In the genomic region with DNA sequence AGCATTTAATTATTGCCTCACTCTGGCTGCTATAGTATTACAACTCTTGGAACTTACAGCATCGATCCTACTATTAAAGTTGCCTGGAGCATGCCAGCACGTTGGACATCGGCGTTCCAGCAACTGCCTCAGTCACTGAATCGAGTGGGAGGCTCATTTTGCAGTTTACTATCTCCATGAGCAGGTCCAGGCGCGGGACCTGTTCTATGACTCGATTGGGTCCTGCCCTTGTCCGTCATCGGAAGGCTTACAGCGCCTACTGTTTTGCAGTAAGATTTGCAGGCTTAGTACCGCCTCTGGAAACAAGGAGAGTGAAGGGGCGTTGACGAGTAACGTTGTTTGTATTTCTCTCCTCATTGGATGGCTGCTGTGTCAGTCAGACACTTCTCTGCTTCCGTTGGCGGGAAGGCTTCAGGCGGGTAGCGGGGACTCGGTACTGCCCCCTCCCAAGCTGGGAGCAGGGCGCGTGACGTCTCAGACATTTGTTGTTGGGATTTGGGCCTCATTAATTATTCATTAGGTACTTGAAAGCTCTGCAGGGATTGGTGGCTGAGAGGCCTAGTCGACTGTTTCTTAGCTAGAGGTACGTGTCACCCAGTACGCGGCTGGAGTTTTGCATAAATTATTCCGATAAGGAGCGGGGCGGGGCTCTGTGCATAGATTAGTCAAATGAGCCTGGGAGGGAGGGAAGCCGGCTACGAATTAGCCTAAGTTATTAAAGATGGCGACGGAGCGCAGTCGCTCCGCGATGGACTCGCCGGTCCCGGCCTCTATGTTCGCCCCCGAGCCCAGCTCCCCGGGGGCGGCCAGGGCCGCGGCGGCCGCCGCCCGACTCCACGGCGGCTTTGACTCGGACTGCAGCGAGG, we compare ENCODE assay signal across 1 cellular context.
TF ChIP-seq lines count a peak whose summit lies in the region.

Gene GTPBP1, plus strand, starts transcription at position 710 of the 866 bp plus-strand sequence. Its CDS starts 12 bp downstream, at position 722.

TF ChIP-seq in K562, 482 proteins besides CTCF, POLR2A, EP300 and RAD21 (continued from another document and continues in another):
- TF ChIP-seq ATF7 (IDR thresholded peaks at IDR 0.05) (peak; percentile 87), TEAD1 (CRISPR knock-in tag; IDR thresholded peaks at IDR 0.05) (no peak), ZNF431 (CRISPR knock-in tag; IDR thresholded peaks at IDR 0.05) (no peak), CTBP1 (IDR thresholded peaks at IDR 0.05; ENCODE audit: borderline replicate concordance) (no peak; the same call in 1 of the 2 replicates), ZNF224 (CRISPR knock-in tag; IDR thresholded peaks at IDR 0.05) (no peak), MTF1 (CRISPR knock-in tag; IDR thresholded peaks at IDR 0.05; ENCODE audit: borderline replicate concordance) (no peak), GATA2 (CRISPR knock-in tag; IDR thresholded peaks at IDR 0.05) (0 out of 2 replicates have a peak, but pooled peaks have one; percentile 43), ZBTB34 (CRISPR knock-in tag; IDR thresholded peaks at IDR 0.05) (no peak), MAFF (IDR thresholded peaks at IDR 0.05; ENCODE audit: low read length) (peak; percentile 33), ZNF507 (tag; conservative IDR thresholded peaks at IDR 0.05) (no peak), KLF16 (IDR thresholded peaks at IDR 0.05) (no peak), FIP1L1 (IDR thresholded peaks at IDR 0.05; ENCODE audit: low read depth, low read length, poor library complexity, severe bottlenecking) (no peak), MEIS2 (IDR thresholded peaks at IDR 0.05; ENCODE audit: partially characterized antibody) (peak; percentile 75), ZFX (CRISPR knock-in tag; IDR thresholded peaks at IDR 0.05) (peak; percentile 79; the same call in 1 of the 2 replicates), CBFB (CRISPR knock-in tag; IDR thresholded peaks at IDR 0.05) (no peak), CEBPZ (IDR thresholded peaks at IDR 0.05; ENCODE audit: borderline replicate concordance, low read depth, low read length) (peak; percentile 67), ZNF143 (CRISPR knock-in tag; IDR thresholded peaks at IDR 0.05) (no peak), ETV6 (IDR thresholded peaks at IDR 0.05; ENCODE audit: borderline replicate concordance in 1 of 2, low read depth in 2 of 2, low read length in 1 of 2) (no peak), ETV6 (CRISPR knock-in tag; IDR thresholded peaks at IDR 0.05; ENCODE audit: borderline replicate concordance) (no peak), PCBP2 (IDR thresholded peaks at IDR 0.05; ENCODE audit: low read depth, low read length, poor library complexity, severe bottlenecking) (no peak), EGR1 (conservative IDR thresholded peaks at IDR 0.05) (peak; percentile 77), RBM22 (IDR thresholded peaks at IDR 0.05; ENCODE audit: low read depth, low read length, poor library complexity, severe bottlenecking) (no peak), FOS (IDR thresholded peaks at IDR 0.05; ENCODE audit: extremely low read depth, insufficient read length) (peak; percentile 93), ZBTB1 (CRISPR knock-in tag; IDR thresholded peaks at IDR 0.05; ENCODE audit: borderline replicate concordance, low read depth) (no peak), ZNF583 (CRISPR knock-in tag; IDR thresholded peaks at IDR 0.05) (no peak), CSDE1 (IDR thresholded peaks at IDR 0.05) (no peak), RB1 (IDR thresholded peaks at IDR 0.05; ENCODE audit: low read depth) (peak; percentile 69; the same call in 1 of the 2 replicates), KHSRP (IDR thresholded peaks at IDR 0.05) (no peak), PML (IDR thresholded peaks at IDR 0.05; ENCODE audit: low read length) (peak; percentile 41; the same call in 1 of the 2 replicates), MBD2 (IDR thresholded peaks at IDR 0.05; ENCODE audit: borderline replicate concordance, low read depth) (peak; percentile 83), CBX2 (IDR thresholded peaks at IDR 0.05; ENCODE audit: insufficient read depth, low read length, poor library complexity, severe bottlenecking) (no peak), ZNF263 (CRISPR knock-in tag; IDR thresholded peaks at IDR 0.05; ENCODE audit: borderline replicate concordance) (no peak), HCFC1 (IDR thresholded peaks at IDR 0.05; ENCODE audit: low read depth, low read length) (no peak), XRCC5 (IDR thresholded peaks at IDR 0.05; ENCODE audit: low read depth, low read length) (no peak), SMAD4 (CRISPR knock-in tag; conservative IDR thresholded peaks at IDR 0.05) (0 out of 2 replicates have a peak, but pooled peaks have one; percentile 15), ZNF644 (tag; IDR thresholded peaks at IDR 0.05; ENCODE audit: low read depth) (no peak), FUS (optimal IDR thresholded peaks at IDR 0.05; ENCODE audit: low read depth, low read length) (no peak), POLR2AphosphoS5 (IDR thresholded peaks at IDR 0.05; ENCODE audit: control insufficient read depth, insufficient read depth, low read depth, low read length) (peak; percentile 80), ZNF830 (CRISPR knock-in tag; IDR thresholded peaks at IDR 0.05) (no peak), HDAC3 (IDR thresholded peaks at IDR 0.05; ENCODE audit: borderline replicate concordance, partially characterized antibody) (no peak), BCOR (IDR thresholded peaks at IDR 0.05) (no peak), NONO (IDR thresholded peaks at IDR 0.05; ENCODE audit: low read depth in 2 of 2, low read length in 1 of 2) (peak in 1 of 2 experiments; percentile 47; a peak in 1 of 4 replicates), ZBTB43 (CRISPR knock-in tag; IDR thresholded peaks at IDR 0.05) (no peak), SUPT5H (IDR thresholded peaks at IDR 0.05) (peak; percentile 78), CEBPB (tag; IDR thresholded peaks at IDR 0.05) (0 out of 2 replicates have a peak, but pooled peaks have one; percentile 10), FOXK2 (conservative IDR thresholded peaks at IDR 0.05 in 1 of 2, IDR thresholded peaks at IDR 0.05 in 1 of 2; ENCODE audit: low read depth in 2 of 2) (peak; percentile 96 to 97), ZNF184 (CRISPR knock-in tag; IDR thresholded peaks at IDR 0.05) (no peak), NFRKB (IDR thresholded peaks at IDR 0.05; ENCODE audit: low read depth) (peak; percentile 74), CHD4 (IDR thresholded peaks at IDR 0.05; ENCODE audit: insufficient read depth, insufficient replicate concordance, low read depth, low read length, poor library complexity, severe bottlenecking) (no peak), RUNX1 (IDR thresholded peaks at IDR 0.05; ENCODE audit: low read depth) (no peak)
- TF ChIP-seq, protein P1, sequence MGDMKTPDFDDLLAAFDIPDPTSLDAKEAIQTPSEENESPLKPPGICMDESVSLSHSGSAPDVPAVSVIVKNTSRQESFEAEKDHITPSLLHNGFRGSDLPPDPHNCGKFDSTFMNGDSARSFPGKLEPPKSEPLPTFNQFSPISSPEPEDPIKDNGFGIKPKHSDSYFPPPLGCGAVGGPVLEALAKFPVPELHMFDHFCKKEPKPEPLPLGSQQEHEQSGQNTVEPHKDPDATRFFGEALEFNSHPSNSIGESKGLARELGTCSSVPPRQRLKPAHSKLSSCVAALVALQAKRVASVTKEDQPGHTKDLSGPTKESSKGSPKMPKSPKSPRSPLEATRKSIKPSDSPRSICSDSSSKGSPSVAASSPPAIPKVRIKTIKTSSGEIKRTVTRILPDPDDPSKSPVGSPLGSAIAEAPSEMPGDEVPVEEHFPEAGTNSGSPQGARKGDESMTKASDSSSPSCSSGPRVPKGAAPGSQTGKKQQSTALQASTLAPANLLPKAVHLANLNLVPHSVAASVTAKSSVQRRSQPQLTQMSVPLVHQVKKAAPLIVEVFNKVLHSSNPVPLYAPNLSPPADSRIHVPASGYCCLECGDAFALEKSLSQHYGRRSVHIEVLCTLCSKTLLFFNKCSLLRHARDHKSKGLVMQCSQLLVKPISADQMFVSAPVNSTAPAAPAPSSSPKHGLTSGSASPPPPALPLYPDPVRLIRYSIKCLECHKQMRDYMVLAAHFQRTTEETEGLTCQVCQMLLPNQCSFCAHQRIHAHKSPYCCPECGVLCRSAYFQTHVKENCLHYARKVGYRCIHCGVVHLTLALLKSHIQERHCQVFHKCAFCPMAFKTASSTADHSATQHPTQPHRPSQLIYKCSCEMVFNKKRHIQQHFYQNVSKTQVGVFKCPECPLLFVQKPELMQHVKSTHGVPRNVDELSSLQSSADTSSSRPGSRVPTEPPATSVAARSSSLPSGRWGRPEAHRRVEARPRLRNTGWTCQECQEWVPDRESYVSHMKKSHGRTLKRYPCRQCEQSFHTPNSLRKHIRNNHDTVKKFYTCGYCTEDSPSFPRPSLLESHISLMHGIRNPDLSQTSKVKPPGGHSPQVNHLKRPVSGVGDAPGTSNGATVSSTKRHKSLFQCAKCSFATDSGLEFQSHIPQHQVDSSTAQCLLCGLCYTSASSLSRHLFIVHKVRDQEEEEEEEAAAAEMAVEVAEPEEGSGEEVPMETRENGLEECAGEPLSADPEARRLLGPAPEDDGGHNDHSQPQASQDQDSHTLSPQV (IDR thresholded peaks at IDR 0.05): no peak; the same call in 1 of the 2 replicates
- TF ChIP-seq, protein P2, sequence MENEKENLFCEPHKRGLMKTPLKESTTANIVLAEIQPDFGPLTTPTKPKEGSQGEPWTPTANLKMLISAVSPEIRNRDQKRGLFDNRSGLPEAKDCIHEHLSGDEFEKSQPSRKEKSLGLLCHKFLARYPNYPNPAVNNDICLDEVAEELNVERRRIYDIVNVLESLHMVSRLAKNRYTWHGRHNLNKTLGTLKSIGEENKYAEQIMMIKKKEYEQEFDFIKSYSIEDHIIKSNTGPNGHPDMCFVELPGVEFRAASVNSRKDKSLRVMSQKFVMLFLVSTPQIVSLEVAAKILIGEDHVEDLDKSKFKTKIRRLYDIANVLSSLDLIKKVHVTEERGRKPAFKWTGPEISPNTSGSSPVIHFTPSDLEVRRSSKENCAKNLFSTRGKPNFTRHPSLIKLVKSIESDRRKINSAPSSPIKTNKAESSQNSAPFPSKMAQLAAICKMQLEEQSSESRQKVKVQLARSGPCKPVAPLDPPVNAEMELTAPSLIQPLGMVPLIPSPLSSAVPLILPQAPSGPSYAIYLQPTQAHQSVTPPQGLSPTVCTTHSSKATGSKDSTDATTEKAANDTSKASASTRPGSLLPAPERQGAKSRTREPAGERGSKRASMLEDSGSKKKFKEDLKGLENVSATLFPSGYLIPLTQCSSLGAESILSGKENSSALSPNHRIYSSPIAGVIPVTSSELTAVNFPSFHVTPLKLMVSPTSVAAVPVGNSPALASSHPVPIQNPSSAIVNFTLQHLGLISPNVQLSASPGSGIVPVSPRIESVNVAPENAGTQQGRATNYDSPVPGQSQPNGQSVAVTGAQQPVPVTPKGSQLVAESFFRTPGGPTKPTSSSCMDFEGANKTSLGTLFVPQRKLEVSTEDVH (IDR thresholded peaks at IDR 0.05; ENCODE audit: low read depth, partially characterized antibody): peak; percentile 92
- TF ChIP-seq, protein P3, sequence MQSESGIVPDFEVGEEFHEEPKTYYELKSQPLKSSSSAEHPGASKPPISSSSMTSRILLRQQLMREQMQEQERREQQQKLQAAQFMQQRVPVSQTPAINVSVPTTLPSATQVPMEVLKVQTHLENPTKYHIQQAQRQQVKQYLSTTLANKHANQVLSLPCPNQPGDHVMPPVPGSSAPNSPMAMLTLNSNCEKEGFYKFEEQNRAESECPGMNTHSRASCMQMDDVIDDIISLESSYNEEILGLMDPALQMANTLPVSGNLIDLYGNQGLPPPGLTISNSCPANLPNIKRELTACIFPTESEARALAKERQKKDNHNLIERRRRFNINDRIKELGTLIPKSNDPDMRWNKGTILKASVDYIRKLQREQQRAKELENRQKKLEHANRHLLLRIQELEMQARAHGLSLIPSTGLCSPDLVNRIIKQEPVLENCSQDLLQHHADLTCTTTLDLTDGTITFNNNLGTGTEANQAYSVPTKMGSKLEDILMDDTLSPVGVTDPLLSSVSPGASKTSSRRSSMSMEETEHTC (IDR thresholded peaks at IDR 0.05): peak; percentile 42; the same call in 1 of the 2 replicates
